In genomic region chr2:173524257-173524951, GRCh38 we compare ENCODE assay signal across 1 cellular context.
TF ChIP-seq lines count a peak whose summit lies in the region.

No MANE protein-coding gene starts in this region.

TF ChIP-seq in H1, 55 proteins besides CTCF, POLR2A, EP300 and RAD21:
- no peak for TF ChIP-seq BCL11A (IDR thresholded peaks at IDR 0.05; ENCODE audit: low read depth in 2 of 2, low read length in 2 of 2)
- no peak for TF ChIP-seq SP1 (IDR thresholded peaks at IDR 0.05; ENCODE audit: low read depth, low read length)
- no peak for TF ChIP-seq GABPA (IDR thresholded peaks at IDR 0.05; ENCODE audit: borderline replicate concordance, insufficient read depth, low read length)
